Comparison of ENCODE assay signal across 23 cellular contexts in the genomic region with DNA sequence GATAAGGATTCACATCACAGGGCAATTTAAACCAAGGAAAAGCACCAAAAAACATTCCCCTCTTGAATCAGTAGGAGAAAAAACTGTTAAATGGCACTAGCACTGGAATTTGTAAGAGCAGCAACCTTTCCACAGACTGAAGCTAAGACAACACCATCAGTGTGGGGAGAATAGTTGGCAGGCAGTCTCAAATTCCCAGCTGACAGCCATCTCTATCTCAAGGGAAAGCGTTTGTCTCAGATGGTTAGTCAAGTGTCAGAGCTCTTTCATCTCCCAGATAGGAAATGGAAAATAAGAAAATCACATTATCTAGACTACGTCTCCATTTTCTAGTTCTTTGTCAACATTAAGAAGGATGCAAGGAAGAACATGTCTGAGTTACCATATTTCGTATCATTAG.
"Had no signal": no experiment of that assay in that cellular context is flagged by ENCODE, and none has a peak within 500 bp of the region (broad histone marks: within the 10 kb centered on the region; RNA-seq: fewer than 3 reads in every experiment).

No MANE protein-coding gene starts in this region.

- H3K4me3 ChIP-seq: colonic mucosa, esophagus squamous epithelium, gastrocnemius medialis, left ventricle myocardium inferior, vagina had no signal

- H3K9me3 ChIP-seq: colonic mucosa, esophagus squamous epithelium, gastrocnemius medialis, left ventricle myocardium inferior, vagina had no signal

- H3K36me3 ChIP-seq: colonic mucosa, esophagus squamous epithelium, gastrocnemius medialis, left ventricle myocardium inferior, vagina had no signal

- H3K27ac ChIP-seq: colonic mucosa, esophagus squamous epithelium, gastrocnemius medialis, left ventricle myocardium inferior, parathyroid adenoma, vagina had no signal

- H3K4me1 ChIP-seq: esophagus squamous epithelium, gastrocnemius medialis, left ventricle myocardium inferior, parathyroid adenoma, vagina had no signal

- H3K27me3 ChIP-seq: colonic mucosa, esophagus squamous epithelium, gastrocnemius medialis, vagina had no signal

- ATAC-seq: gastrocnemius medialis; natural killer cell; sciatic nerve; stimulated activated memory B cell treated with anti-CD40 and anti-IgM and Interleukin-4, amounts not matched to agents 10 μg/mL and 1 μg/mL and 100 μg/mL, for 72 hours; T-helper 17 cell had no signal

- DNase-seq: activated B cell treated with CpG ODN at 0.5 μM for 24 hours; activated CD4-positive, alpha-beta memory T cell treated with anti-CD3 and anti-CD28 coated beads for 36 hours; activated CD4-positive, alpha-beta T cell treated with anti-CD3 and anti-CD28 coated beads for 4 hours; activated naive CD4-positive, alpha-beta T cell treated with Interleukin-2 at 50 U/mL for 16 hours; activated naive CD8-positive, alpha-beta T cell treated with anti-CD3 and anti-CD28 coated beads, Interleukin-2, amount 10 ng/mL, durations not matched to agents 7 days and 5 days; activated T-cell treated with anti-CD3 and anti-CD28 coated beads, Interleukin-2, amount 50 U/mL, for 48 hours; amniotic stem cell; colonic mucosa; esophagus squamous epithelium; gastrocnemius medialis; head of caudate nucleus; left ventricle myocardium inferior; mammary epithelial cell; midbrain; natural killer cell; nucleus accumbens; small intestine; stimulated activated CD4-positive, alpha-beta T cell treated with anti-CD3 and anti-CD28 coated beads, Interleukin-2, amount 100 ng/mL, for 24 hours; T-helper 17 cell had no signal
